ENCODE assay signal across 20 cellular contexts in the genomic region with DNA sequence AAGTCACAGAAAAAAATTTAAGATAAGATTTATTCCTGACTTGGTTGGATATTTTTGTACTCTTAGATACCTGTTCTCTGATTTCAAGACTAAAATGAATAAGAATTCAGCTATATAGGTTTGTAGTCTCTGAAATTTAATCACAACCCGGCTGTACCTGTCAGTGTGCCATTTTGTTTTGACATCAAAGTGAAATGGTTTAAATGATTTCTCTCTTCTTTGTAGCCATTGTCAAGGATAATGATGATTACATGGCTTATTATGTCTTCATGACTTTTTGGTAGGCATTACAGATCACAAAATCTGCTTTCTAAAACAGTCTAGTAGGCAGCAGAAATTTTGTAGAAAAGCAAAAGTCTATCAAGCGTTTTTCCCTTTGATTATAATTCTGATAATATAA.
DNase-seq lines count a peak whose midpoint lies in the region; ATAC-seq and TF ChIP-seq lines count a peak whose summit lies in the region.
"Had no signal": no experiment of that assay in that cellular context is flagged by ENCODE, and none has a peak within 500 bp of the region (broad histone marks: within the 10 kb centered on the region; RNA-seq: fewer than 3 reads in every experiment).

No MANE protein-coding gene starts in this region.

- H3K9me3 ChIP-seq in neural cell (ENCODE audit: low read length): no peaks in the 10 kb centered on the region
- H3K9me3 ChIP-seq: BLaER1, HAP-1 had no signal

- no peak for TF ChIP-seq RAD21 in neural cell (conservative IDR thresholded peaks at IDR 0.05)

- H3K79me2 ChIP-seq in neural cell (replicated peaks; ENCODE audit: insufficient read depth, low read length): no peaks in the 10 kb centered on the region

- TF ChIP-seq EP300 in neural cell (conservative IDR thresholded peaks at IDR 0.05; ENCODE audit: poor library complexity, severe bottlenecking): peak; percentile 92

- no peak overlapping the region for H3K27ac ChIP-seq in neural cell (ENCODE audit: low read length)
- H3K27ac ChIP-seq: 22Rv1, BLaER1, C4-2B had no signal

- ATAC-seq in HG03469 (IDR thresholded peaks at IDR 0.05; ENCODE audit: unreplicated experiment): no peak
- ATAC-seq: CD8-positive, alpha-beta T cell; GM12878 had no signal

- no peak overlapping the region for H3K4me3 ChIP-seq in neural cell (ENCODE audit: low read length)
- H3K4me3 ChIP-seq: BLaER1, GM12878, HAP-1 had no signal

- H3K4me2 ChIP-seq in neural cell (ENCODE audit: low read length): no peak overlapping the region
- H3K4me2 ChIP-seq: BLaER1 had no signal

- no peaks in the 10 kb centered on the region for H3F3A ChIP-seq in neural cell (ENCODE audit: insufficient read depth, low read length, poor library complexity, severe bottlenecking)

- H3K9ac ChIP-seq in neural cell (ENCODE audit: low read length): no peak overlapping the region
- H3K9ac ChIP-seq: BLaER1 had no signal

- DNase-seq in NCI-H2081 (lab: John Stamatoyannopoulos, UW) (peak; percentile 3), NCI-H2081 treated with DMSO at 0.1 percent for 48 hours (lab: John Stamatoyannopoulos, UW) (no peak), NCI-H146 (lab: John Stamatoyannopoulos, UW) (peak; percentile 36), NCI-H69 (lab: John Stamatoyannopoulos, UW) (peak; percentile 12)
- no peak for DNase-seq in stimulated activated CD4-positive, alpha-beta T cell treated with anti-CD3 and anti-CD28 coated beads, Interleukin-1b, Interleukin-23, amount 100 ng/mL, for 48 hours
- DNase-seq: CD4-positive, CD25-positive, alpha-beta regulatory T cell; CD8-positive, alpha-beta T cell; DMS 273 treated with DMSO at 0.1 percent for 48 hours; DMS79; EL; GDM1; GOT3; HFFc6 had no signal

- no peaks in the 10 kb centered on the region for H3K9me2 ChIP-seq in neural cell (ENCODE audit: insufficient read depth, low read length)

- H3K27me3 ChIP-seq in neural cell (ENCODE audit: insufficient read depth, low read depth, low read length): no peaks in the 10 kb centered on the region
- H3K27me3 ChIP-seq: BLaER1 had no signal

- H3K36me3 ChIP-seq in neural cell (ENCODE audit: insufficient read depth, low read length): no peaks in the 10 kb centered on the region
- H3K36me3 ChIP-seq: BLaER1, HAP-1 had no signal

- no peak overlapping the region for H2AFZ ChIP-seq in neural cell (ENCODE audit: low read depth, low read length)

- TF ChIP-seq CTCF in neural cell (IDR thresholded peaks at IDR 0.05; ENCODE audit: poor library complexity, severe bottlenecking): no peak

- no peaks in the 10 kb centered on the region for H4K20me1 ChIP-seq in neural cell (ENCODE audit: insufficient read depth)
- H4K20me1 ChIP-seq: BLaER1 had no signal

TF ChIP-seq in neural cell, 6 proteins besides CTCF, POLR2A, EP300 and RAD21:
- no peak for TF ChIP-seq MXI1 (conservative IDR thresholded peaks at IDR 0.05; ENCODE audit: poor library complexity, severe bottlenecking)
- peak; percentile 68 for TF ChIP-seq POLR2AphosphoS5 (IDR thresholded peaks at IDR 0.05)

Comparison
In these comparisons a context has a peak if more than half of its experiments do, and no peak if none do; other contexts are left out.
1. DNase-seq: peak in NCI-H2081 (2 of 2), NCI-H146 (single experiment) and NCI-H69 (single experiment); none in NCI-H2081 treated with DMSO at 0.1 percent for 48 hours (single experiment) and stimulated activated CD4-positive, alpha-beta T cell treated with anti-CD3 and anti-CD28 coated beads, Interleukin-1b, Interleukin-23, amount 100 ng/mL, for 48 hours (single experiment).